8 cellular contexts compared by ENCODE assay signal in the genomic region with DNA sequence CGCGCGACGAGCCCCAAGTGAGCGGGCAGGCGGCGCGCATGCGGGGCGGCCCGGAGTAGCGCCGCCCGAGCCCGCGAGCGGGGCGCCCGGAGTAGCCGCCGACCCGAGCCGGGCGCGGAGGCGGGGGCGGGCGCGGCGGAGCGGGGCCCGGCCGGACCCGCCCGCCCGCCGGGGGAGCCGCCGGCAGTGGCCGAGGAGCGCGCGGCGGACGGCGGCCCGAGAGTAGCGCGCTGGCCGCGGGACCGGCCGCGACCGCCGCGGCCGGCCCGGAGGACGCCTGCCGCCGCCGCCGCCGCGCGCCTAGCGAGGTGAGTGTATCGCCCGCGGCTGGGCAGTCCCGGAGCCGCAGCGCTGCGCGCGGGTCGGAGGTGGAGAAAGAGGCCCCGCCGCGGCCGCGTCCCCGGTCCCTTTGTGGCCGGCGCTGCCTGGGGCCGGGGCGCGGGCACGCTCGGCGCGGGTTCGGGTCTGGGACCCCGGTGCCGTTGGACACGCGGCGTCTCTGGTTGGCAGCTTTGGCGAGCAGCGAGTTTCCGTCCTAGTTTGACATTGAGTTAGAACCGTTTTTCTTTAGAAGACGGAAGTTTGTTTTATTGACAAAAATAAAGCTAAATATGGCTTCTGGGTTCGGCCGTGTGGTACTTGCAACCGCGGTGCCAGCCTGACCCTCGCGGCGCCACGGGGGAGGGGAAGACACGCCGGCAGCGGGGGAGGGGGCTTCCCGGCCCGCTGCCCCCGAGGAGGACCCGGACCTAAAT. TPM values are rescaled to one million over a fixed set of nuclear protein-coding genes. Genes with fewer than 3 reads are reported as not detected.
DNase-seq lines count a peak whose midpoint lies in the region; ATAC-seq and FAIRE-seq lines count a peak whose summit lies in the region.

Gene GALNT1, plus strand, starts transcription at position 186 of the 755 bp plus-strand sequence. CDS start 72,923 bp downstream, outside the sequence.

- DNase-seq in AG08395 (ENCODE audit: low spot score) (peak; percentile 44), GM19238 (ENCODE audit: insufficient read length, low spot score) (peak; percentile 45), SK-N-MC (ENCODE audit: low read depth, low spot score) (no peak), T47D (ENCODE audit: low read depth in 1 of 2, low spot score in 1 of 2) (peak; percentile 14 to 16), iPS-NIHi7 (ENCODE audit: extremely low spot score) (peak; percentile 57), small intestine (peak; percentile 20), NCI-H446 (lab: John Stamatoyannopoulos, UW) (no peak)

- H3K4me1 ChIP-seq in small intestine (ENCODE audit: control insufficient read depth in 2 of 2, insufficient read depth in 1 of 2, low read depth in 1 of 2, low read length in 1 of 2), result peaks cover 4 to 5% of the 10 kb centered on the region in 2 donors

- H3K4me3 ChIP-seq in SK-N-MC (peak within 1 kb of the TSS; percentile 92), small intestine (ENCODE audit: low read depth in 1 of 2, low read length in 2 of 2) (peak within 1 kb of the TSS; percentile 81 to 98)

- H3K27ac ChIP-seq in SK-N-MC (no peak within 1 kb of the TSS), small intestine (ENCODE audit: low read depth in 1 of 2, low read length in 1 of 2) (peak within 1 kb of the TSS; percentile 93 to 96)

- H3K9ac ChIP-seq in SK-N-MC (ENCODE audit: insufficient read length), result peak within 1 kb of the TSS; percentile 86

- H3K27me3 ChIP-seq in small intestine (ENCODE audit: control insufficient read depth in 2 of 2, insufficient read depth in 2 of 2, low read length in 2 of 2), result no peaks in the 10 kb centered on the region

- no peak for FAIRE-seq in small intestine (lab: Jason Lieb, UNC)

- 0 out of 2 replicates have a peak, but pooled peaks cover 4% of the 10 kb centered on the region for H3K9me3 ChIP-seq in SK-N-MC (ENCODE audit: low read depth, low read length)
- no peaks in the 10 kb centered on the region for H3K9me3 ChIP-seq in small intestine (ENCODE audit: control insufficient read depth, low read depth)

- in situ Hi-C loops in T47D (cut with HindIII; ENCODE audit: low pct_unique_long_range_greater_than_20kb, low sequenced_read_pairs), result no loop called here

- ATAC-seq in GM21723 (IDR thresholded peaks at IDR 0.05; ENCODE audit: unreplicated experiment), result no peak

- H3K36me3 ChIP-seq in SK-N-MC (ENCODE audit: insufficient read depth, low read length) (no peaks in the 10 kb centered on the region), small intestine (ENCODE audit: control insufficient read depth in 2 of 2, insufficient read depth in 2 of 2, low read length in 2 of 2) (no peaks in the 10 kb centered on the region)

- 0 to 1% (median 0%) methylated on average over 44 to 100 of the region's 119 CpGs for WGBS in small intestine, 3 donors

RNA-seq across cellular contexts. Expression of gene GALNT1, which starts in this region (rescaled TPM):
- polyA plus RNA-seq in small intestine, result 10 to 100 TPM; 18.4 to 48.1 (median 24.6) TPM

Comparison
In these comparisons a context has a peak if more than half of its experiments do, and no peak if none do; other contexts are left out.
1. DNase-seq: peak in AG08395 (single experiment), GM19238 (single experiment), T47D (2 of 2), iPS-NIHi7 (single experiment) and small intestine (single experiment); none in SK-N-MC (single experiment) and NCI-H446 (0 of 2).